8 cellular contexts compared by ENCODE assay signal in genomic region chr1:223992456-223993246, GRCh38.
DNase-seq lines count a peak whose midpoint lies in the region; ATAC-seq, FAIRE-seq and TF ChIP-seq lines count a peak whose summit lies in the region.
"Not testable (repeated sequence)": the region's sequence is repeated elsewhere in the genome, so short reads cannot be mapped to it uniquely, and the experiment has no call there.

No MANE protein-coding gene starts in this region.

- peak overlapping the region in 1 of 2 experiments; percentile 61; a peak in 1 of 4 replicates for H3K4me2 ChIP-seq in H1 (ENCODE audit: insufficient read depth in 1 of 2, low read depth in 2 of 2, low read length in 2 of 2)
- not testable (repeated sequence) for H3K4me2 ChIP-seq in mesenchymal stem cell (ENCODE audit: low read length, poor library complexity, severe bottlenecking)

- not testable (repeated sequence) for H2AK5ac ChIP-seq in H1 (ENCODE audit: low read depth, low read length); mesenchymal stem cell (ENCODE audit: low read length, severe bottlenecking)

- not testable (repeated sequence) for H3K9me3 ChIP-seq in H1 (ENCODE audit: insufficient read depth in 2 of 2, low read depth in 1 of 2, low read length in 1 of 2); mesenchymal stem cell (ENCODE audit: control insufficient read depth, low read length)

- H3K4ac ChIP-seq in H1 (replicated peaks; ENCODE audit: insufficient read length, low read depth, low read length): not testable (repeated sequence)
- H3K4ac ChIP-seq in mesenchymal stem cell (ENCODE audit: low read depth in 1 of 2, low read length in 2 of 2): peak overlapping the region in 1 of 2 experiments; percentile 69

- TF ChIP-seq EP300 in H1 (IDR thresholded peaks at IDR 0.05; ENCODE audit: borderline replicate concordance in 1 of 2, low read depth in 2 of 2, low read length in 2 of 2): not testable (repeated sequence)

- DNase-seq in COLO668 (lab: John Stamatoyannopoulos, UW; ENCODE audit: unreplicated experiment) (peak; percentile 99), HT-29 (ENCODE audit: low spot score) (peak; percentile 100), H1 (ENCODE audit: low read depth in 1 of 2, low spot score in 2 of 2) (peak; percentile 95 to 100), mesenchymal stem cell (peak; percentile 99)
- peak; percentile 99 for DNase-seq in NK-92 treated with Interleukin-12 subunit alpha and Interleukin-12 subunit beta, amount 100 ng/mL, for 24 hours (lab: John Stamatoyannopoulos, UW)
- peak; percentile 100 for DNase-seq in activated CD8-positive, alpha-beta memory T cell treated with anti-CD3 and anti-CD28 coated beads for 4 hours (ENCODE audit: low read depth in 2 of 2)
- peak; percentile 100 for DNase-seq in stimulated activated CD8-positive, alpha-beta memory T cell treated with anti-CD3 and anti-CD28 coated beads, Interleukin-12 subunit alpha, Interleukin-12 subunit beta, amount 100 ng/mL, for 24 hours (ENCODE audit: extremely low read depth)

- not testable (repeated sequence) for H2AFZ ChIP-seq in H1 (ENCODE audit: low read length); mesenchymal stem cell (ENCODE audit: low read depth, low read length)

- H3K79me1 ChIP-seq in H1 (ENCODE audit: low read depth, low read length); mesenchymal stem cell (replicated peaks; ENCODE audit: low read length, poor library complexity, severe bottlenecking): not testable (repeated sequence)

- H3K27ac ChIP-seq in H1 (ENCODE audit: low read depth, low read length) (peak overlapping the region; percentile 79; the same call in 1 of the 2 replicates), mesenchymal stem cell (ENCODE audit: low read length, poor library complexity, severe bottlenecking) (peak overlapping the region; percentile 54)

- TF ChIP-seq POLR2A in H1 (IDR thresholded peaks at IDR 0.05; ENCODE audit: control extremely low read depth in 1 of 2, low read depth in 2 of 2, low read length in 2 of 2): peak; percentile 59 to 70

- H4K8ac ChIP-seq in H1 (ENCODE audit: extremely low read depth, insufficient read depth, low read length): 0 out of 2 replicates have a peak overlapping the region, but pooled peaks have one; percentile 19
- not testable (repeated sequence) for H4K8ac ChIP-seq in mesenchymal stem cell (ENCODE audit: low read length)

- not testable (repeated sequence) for H3K23me2 ChIP-seq in H1 (ENCODE audit: low read depth, low read length)

- not testable (repeated sequence) for H2BK15ac ChIP-seq in H1 (ENCODE audit: low read length); mesenchymal stem cell (ENCODE audit: low read depth, poor library complexity, severe bottlenecking)

- TF ChIP-seq RAD21 in H1 (IDR thresholded peaks at IDR 0.05 in 1 of 2, conservative IDR thresholded peaks at IDR 0.05 in 1 of 2; ENCODE audit: low read depth in 2 of 2, low read length in 2 of 2): not testable (repeated sequence)

- not testable (repeated sequence) for FAIRE-seq in H1 (lab: Jason Lieb, UNC)

- TF ChIP-seq CTCF in H1 (IDR thresholded peaks at IDR 0.05; ENCODE audit: control extremely low read depth in 1 of 3, insufficient read depth in 1 of 3, low read depth in 1 of 3, low read length in 3 of 3): not testable (repeated sequence)

- not testable (repeated sequence) for H2BK20ac ChIP-seq in H1 (ENCODE audit: low read length)

- H3K56ac ChIP-seq in H1 (replicated peaks; ENCODE audit: insufficient read length, low read depth, low read length): not testable (repeated sequence)

- H3K14ac ChIP-seq in H1 (ENCODE audit: insufficient read length); mesenchymal stem cell (ENCODE audit: low read length in 2 of 2): not testable (repeated sequence)

- H2BK120ac ChIP-seq in H1 (replicated peaks; ENCODE audit: low read depth, low read length); mesenchymal stem cell (ENCODE audit: low read depth, low read length): not testable (repeated sequence)

- CTCF ChIA-PET in H1 (lab: Charles Lee; ENCODE audit: partially characterized antibody): interaction anchor here (2.2 kb wide), 1 partner anchor 59 kb away, joined by 6 read pairs; no protein-coding TSS in a partner anchor

- H3K18ac ChIP-seq in H1 (ENCODE audit: extremely low read depth, low read length): not testable (repeated sequence)
- H3K18ac ChIP-seq in mesenchymal stem cell (ENCODE audit: low read depth in 1 of 2, low read length in 2 of 2): peak overlapping the region in 1 of 2 experiments; percentile 52

- H4K91ac ChIP-seq in H1 (replicated peaks; ENCODE audit: insufficient read length, low read length); mesenchymal stem cell (ENCODE audit: low read length): not testable (repeated sequence)

- H4K5ac ChIP-seq in H1 (ENCODE audit: insufficient read length, low read depth, low read length): not testable (repeated sequence)

- not testable (repeated sequence) for H3K27me3 ChIP-seq in H1 (replicated peaks in 1 of 4; ENCODE audit: control insufficient read depth in 3 of 4, extremely low read depth in 1 of 4, insufficient read depth in 3 of 4, low read length in 3 of 4); mesenchymal stem cell (ENCODE audit: control insufficient read depth in 1 of 2, insufficient read depth in 1 of 2, low read length in 2 of 2)

- H3K4me1 ChIP-seq in H1 (replicated peaks in 1 of 4; ENCODE audit: control insufficient read depth in 3 of 4, insufficient read depth in 4 of 4, low read length in 3 of 4); mesenchymal stem cell (ENCODE audit: control insufficient read depth, insufficient read depth, low read depth, low read length): not testable (repeated sequence)

- not testable (repeated sequence) for H3K36me3 ChIP-seq in H1 (ENCODE audit: control insufficient read depth in 2 of 4, insufficient read depth in 4 of 4, low read length in 3 of 4); mesenchymal stem cell (ENCODE audit: control insufficient read depth in 1 of 2, insufficient read depth in 2 of 2, low read depth in 1 of 2, low read length in 2 of 2)

- not testable (repeated sequence) for H3K79me2 ChIP-seq in H1 (ENCODE audit: control insufficient read depth in 1 of 2, insufficient read depth in 2 of 2, low read length in 2 of 2)

- H3K9ac ChIP-seq in H1 (replicated peaks in 1 of 4; ENCODE audit: extremely low read depth in 1 of 4, low read depth in 3 of 4, low read length in 3 of 4) (peak overlapping the region in 3 of 4 experiments; percentile 54 to 76 (median 67); a peak in 6 of 7 replicates), mesenchymal stem cell (ENCODE audit: low read length) (peak overlapping the region; percentile 88)

- H2BK5ac ChIP-seq in H1 (ENCODE audit: low read depth, low read length); mesenchymal stem cell (ENCODE audit: low read depth, low read length, poor library complexity, severe bottlenecking): not testable (repeated sequence)

- H3K4me3 ChIP-seq in H1 (ENCODE audit: extremely low read depth in 1 of 4, insufficient read depth in 2 of 4, low read depth in 3 of 4, low read length in 4 of 4) (peak overlapping the region; percentile 46 to 66 (median 54)), mesenchymal stem cell (ENCODE audit: insufficient read depth in 1 of 2, low read depth in 1 of 2, low read length in 2 of 2) (peak overlapping the region; percentile 66 to 77)

- POLR2A ChIA-PET in H1 (lab: Charles Lee; ENCODE audit: partially characterized antibody): interaction anchor here (1.3 kb wide), 1 partner anchor 337 kb away, joined by 3 read pairs; the partner anchor contains the start of gene NVL

- peak; percentile 100 for ATAC-seq in GM21360 (IDR thresholded peaks at IDR 0.05; ENCODE audit: unreplicated experiment)

- H4K20me1 ChIP-seq in H1 (replicated peaks in 1 of 2; ENCODE audit: control insufficient read depth in 1 of 2, insufficient read depth in 2 of 2, low read length in 2 of 2): not testable (repeated sequence)

- H2BK12ac ChIP-seq in H1 (ENCODE audit: low read depth, low read length); mesenchymal stem cell (ENCODE audit: low read length in 2 of 2): not testable (repeated sequence)

- 0% methylated on average over 47 of the region's 70 CpGs; no CpG with 5 or more reads in 1 of the 2 experiments for WGBS in H1 (ENCODE audit: extremely low coverage in 1 of 2, insufficient coverage in 1 of 2, insufficient read length in 1 of 2, insufficient replicate concordance in 2 of 2, low coverage in 1 of 2, low lambda C conversion rate in 2 of 2, missing lambda C conversion rate in 1 of 2), 2 experiments
- WGBS in mesenchymal stem cell: under 1% methylated on average over 29 of the region's 70 CpGs

- H3K23ac ChIP-seq in H1 (ENCODE audit: insufficient read length); mesenchymal stem cell (ENCODE audit: low read length in 2 of 2): not testable (repeated sequence)

TF ChIP-seq in H1, 55 proteins besides CTCF, POLR2A, EP300 and RAD21:
- TF ChIP-seq PHF8 (conservative IDR thresholded peaks at IDR 0.05; ENCODE audit: low read depth, low read length) (peak; percentile 24), ATF3 (IDR thresholded peaks at IDR 0.05; ENCODE audit: insufficient read depth, low read depth, low read length) (peak; percentile 73), TAF1 (IDR thresholded peaks at IDR 0.05; ENCODE audit: low read depth, low read length) (peak; percentile 52; the same call in 1 of the 2 replicates), SRF (IDR thresholded peaks at IDR 0.05; ENCODE audit: low read depth, low read length) (peak; percentile 76), TBP (IDR thresholded peaks at IDR 0.05; ENCODE audit: low read depth, low read length) (peak; percentile 66), MAFK (IDR thresholded peaks at IDR 0.05; ENCODE audit: low read depth, low read length) (peak; percentile 27; the same call in 1 of the 2 replicates), POLR2AphosphoS5 (IDR thresholded peaks at IDR 0.05; ENCODE audit: low read depth, low read length) (peak; percentile 65; the same call in 1 of the 2 replicates), CREB1 (IDR thresholded peaks at IDR 0.05) (peak; percentile 95), MAX (IDR thresholded peaks at IDR 0.05) (0 out of 2 replicates have a peak, but pooled peaks have one; percentile 10), SP1 (IDR thresholded peaks at IDR 0.05; ENCODE audit: low read depth, low read length) (peak; percentile 85), KDM4A (IDR thresholded peaks at IDR 0.05; ENCODE audit: low read depth, low read length, severe bottlenecking) (peak; percentile 61)

Comparison
In these comparisons a context has a peak if more than half of its experiments do, and no peak if none do; other contexts are left out.
1. Peak in every context shown above with its lines: DNase-seq, ATAC-seq, H3K4me3 ChIP-seq and H3K27ac ChIP-seq.